In the genomic region with DNA sequence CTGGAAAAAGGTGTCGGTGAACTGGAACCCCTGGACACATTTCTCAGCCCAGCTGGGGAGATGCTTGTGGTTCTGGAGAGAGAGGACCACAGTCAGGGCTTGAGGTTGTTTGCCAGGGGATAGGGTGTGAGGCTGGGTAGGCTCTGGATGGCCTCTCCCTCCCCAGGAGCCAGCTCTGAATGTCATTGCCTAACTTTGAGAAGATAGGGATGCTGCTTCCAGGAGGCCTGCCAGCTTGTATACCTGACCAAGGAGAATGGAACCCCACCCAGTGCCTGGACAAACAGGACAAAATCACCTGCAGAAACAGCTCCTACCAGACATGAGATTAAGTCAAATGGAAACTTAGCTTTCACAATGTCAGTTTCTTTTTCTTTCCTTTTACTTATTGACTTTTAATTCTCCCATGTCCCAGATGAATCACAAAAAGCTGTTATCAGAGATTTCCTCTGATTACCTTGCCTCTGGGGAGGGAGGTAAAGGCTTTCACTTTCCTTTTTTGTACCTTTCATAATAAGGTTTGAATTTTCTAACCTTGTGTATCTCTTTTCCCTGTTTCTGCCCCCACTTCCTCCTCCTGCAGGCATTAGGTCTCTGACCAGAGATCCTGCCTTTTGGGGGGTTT, we compare ENCODE assay signal across 12 cellular contexts. TPM values are rescaled to one million over a fixed set of nuclear protein-coding genes. Genes with fewer than 3 reads are reported as not detected.
DNase-seq lines count a peak whose midpoint lies in the region; ATAC-seq and TF ChIP-seq lines count a peak whose summit lies in the region.
"Had no signal": no experiment of that assay in that cellular context is flagged by ENCODE, and none has a peak within 500 bp of the region (broad histone marks: within the 10 kb centered on the region; RNA-seq: fewer than 3 reads in every experiment).

No MANE protein-coding gene starts in this region.

- peak overlapping the region; percentile 43 for H3K27ac ChIP-seq in RWPE2 (ENCODE audit: poor library complexity, severe bottlenecking)
- H3K27ac ChIP-seq in subcutaneous abdominal adipose tissue (ENCODE audit: low read depth, low read length): peak overlapping the region; percentile 71
- H3K27ac ChIP-seq: Peyer's patch had no signal

- CTCF ChIA-PET in activated naive CD4-positive, alpha-beta T cell treated with anti-CD3 and anti-CD28 coated beads, Interleukin-2, amount 10 ng/mL, durations not matched to agents 7 days and 5 days (lab: Charles Lee): interaction anchor here (0.7 to 4.6 kb wide), 6 partner anchors 9 to 105 kb away, joined by 3 to 23 read pairs (median 3); no protein-coding TSS in a partner anchor

- TF ChIP-seq CTCF in RWPE2 (IDR thresholded peaks at IDR 0.05; ENCODE audit: poor library complexity, severe bottlenecking) (no peak), fibroblast of the aortic adventitia (IDR thresholded peaks at IDR 0.05; ENCODE audit: insufficient read depth, low read length) (no peak)

- H3K9me3 Mint-ChIP-seq in activated naive CD4-positive, alpha-beta T cell treated with anti-CD3 and anti-CD28 coated beads, Interleukin-2, amount 10 ng/mL, durations not matched to agents 7 days and 5 days: no peaks in the 10 kb centered on the region

- DNase-seq in activated naive CD4-positive, alpha-beta T cell treated with anti-CD3 and anti-CD28 coated beads, Interleukin-2, amount 10 ng/mL, durations not matched to agents 7 days and 5 days: no peak
- DNase-seq in activated naive CD4-positive, alpha-beta T cell treated with anti-CD3 and anti-CD28 coated beads, Interleukin-2, amount 50 U/mL, for 16 hours: no peak
- DNase-seq in RWPE2 (ENCODE audit: low spot score) (no peak), fibroblast of the aortic adventitia (ENCODE audit: low read depth) (peak; percentile 51), SIG-M5 (lab: John Stamatoyannopoulos, UW) (no peak)
- DNase-seq in stimulated activated naive CD4-positive, alpha-beta T cell treated with Interleukin-2 at 50 U/mL for 16 hours (lab: John Stamatoyannopoulos, UW): no peak
- DNase-seq: amniotic stem cell, heart right ventricle, KG1, Peyer's patch had no signal

- H3K4me1 ChIP-seq in RWPE2 (ENCODE audit: insufficient read depth, poor library complexity, severe bottlenecking): peaks cover 36% of the 10 kb centered on the region
- H3K4me1 ChIP-seq in subcutaneous abdominal adipose tissue (ENCODE audit: control insufficient read depth in 5 of 5, insufficient read depth in 5 of 5, low read length in 5 of 5): peaks cover 0 to 37% (median 13%) of the 10 kb centered on the region in 5 donors

- H3K4me3 ChIP-seq in RWPE2 (ENCODE audit: severe bottlenecking): no peak overlapping the region
- no peak overlapping the region for H3K4me3 ChIP-seq in fibroblast of the aortic adventitia (ENCODE audit: low read depth, low read length)
- H3K4me3 ChIP-seq in subcutaneous abdominal adipose tissue (ENCODE audit: low read depth in 1 of 5, low read length in 5 of 5): no peak overlapping the region
- H3K4me3 ChIP-seq: heart right ventricle, Peyer's patch had no signal

- H3K9me3 ChIP-seq in RWPE2 (ENCODE audit: severe bottlenecking): no peaks in the 10 kb centered on the region
- H3K9me3 ChIP-seq in subcutaneous abdominal adipose tissue (ENCODE audit: control insufficient read depth in 5 of 5, low read length in 5 of 5): no peaks in the 10 kb centered on the region
- H3K9me3 ChIP-seq: heart right ventricle, Peyer's patch had no signal

- ATAC-seq in RWPE2 (ENCODE audit: low read depth) (no peak), HG03280 (IDR thresholded peaks at IDR 0.05; ENCODE audit: unreplicated experiment) (no peak)
- ATAC-seq: heart right ventricle had no signal

- no peaks in the 10 kb centered on the region for H3K36me3 ChIP-seq in RWPE2 (ENCODE audit: low read depth)
- H3K36me3 ChIP-seq in subcutaneous abdominal adipose tissue (ENCODE audit: control insufficient read depth in 5 of 5, insufficient read depth in 5 of 5, low read length in 5 of 5): no peaks in the 10 kb centered on the region
- H3K36me3 ChIP-seq: heart right ventricle, Peyer's patch had no signal

- no peaks in the 10 kb centered on the region for H3K36me3 Mint-ChIP-seq in activated naive CD4-positive, alpha-beta T cell treated with anti-CD3 and anti-CD28 coated beads, Interleukin-2, amount 10 ng/mL, durations not matched to agents 7 days and 5 days

- H3K27me3 ChIP-seq in RWPE2 (ENCODE audit: insufficient read depth, poor library complexity, severe bottlenecking): no peaks in the 10 kb centered on the region
- peaks cover 0 to 5% (median 0%) of the 10 kb centered on the region in 5 donors for H3K27me3 ChIP-seq in subcutaneous abdominal adipose tissue (ENCODE audit: control insufficient read depth in 5 of 5, insufficient read depth in 4 of 5, low read length in 5 of 5)
- H3K27me3 ChIP-seq: heart right ventricle, Peyer's patch had no signal

- H3K27me3 Mint-ChIP-seq in activated naive CD4-positive, alpha-beta T cell treated with anti-CD3 and anti-CD28 coated beads, Interleukin-2, amount 10 ng/mL, durations not matched to agents 7 days and 5 days: peaks cover 15% of the 10 kb centered on the region

- no peak overlapping the region for H3K9ac ChIP-seq in subcutaneous abdominal adipose tissue (ENCODE audit: low read length in 5 of 5)

- H3K4me3 Mint-ChIP-seq in activated naive CD4-positive, alpha-beta T cell treated with anti-CD3 and anti-CD28 coated beads, Interleukin-2, amount 10 ng/mL, durations not matched to agents 7 days and 5 days: no peak overlapping the region

- H3K4me1 Mint-ChIP-seq in activated naive CD4-positive, alpha-beta T cell treated with anti-CD3 and anti-CD28 coated beads, Interleukin-2, amount 10 ng/mL, durations not matched to agents 7 days and 5 days: peaks cover 16% of the 10 kb centered on the region

- peak overlapping the region; percentile 76 for H3K27ac Mint-ChIP-seq in activated naive CD4-positive, alpha-beta T cell treated with anti-CD3 and anti-CD28 coated beads, Interleukin-2, amount 10 ng/mL, durations not matched to agents 7 days and 5 days

RNA-seq across cellular contexts. Expression of a gene that starts 29.8 kb away (rescaled TPM):
- total RNA-seq in fibroblast of the aortic adventitia (ENCODE audit: low replicate concordance): under 0.01 TPM in 1 of 2 replicates, not detected in the other

RNA-seq across cellular contexts. Expression of a gene that starts 44.3 kb away (rescaled TPM):
- not detected in 2 replicates for total RNA-seq in fibroblast of the aortic adventitia (ENCODE audit: low replicate concordance)

RNA-seq across cellular contexts. Expression of a gene that starts 58.0 kb away (rescaled TPM):
- 0.18 and 0.33 TPM in 2 replicates for total RNA-seq in fibroblast of the aortic adventitia (ENCODE audit: low replicate concordance)
